In the genomic region with DNA sequence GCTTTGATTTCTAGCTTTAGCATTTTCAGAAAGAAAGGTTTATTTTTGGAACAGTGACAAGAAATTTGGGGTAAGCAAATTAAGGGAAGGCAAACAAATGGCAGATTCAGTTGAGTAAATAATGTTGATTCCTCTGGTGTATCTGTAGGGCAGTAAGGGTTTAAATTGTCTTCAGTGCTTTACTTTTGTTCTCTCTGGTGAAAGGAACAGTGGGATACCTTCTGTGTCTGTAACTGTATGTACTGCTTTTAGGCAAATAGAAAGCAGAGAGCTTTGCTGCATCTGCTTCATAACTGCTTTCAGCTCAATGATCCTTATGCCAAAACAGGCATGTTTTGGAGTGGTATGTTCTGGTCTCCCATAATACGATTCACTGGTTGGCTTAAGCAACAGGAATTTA, we compare ENCODE assay signal across 17 cellular contexts.
"Had no signal": no experiment of that assay in that cellular context is flagged by ENCODE, and none has a peak within 500 bp of the region (broad histone marks: within the 10 kb centered on the region; RNA-seq: fewer than 3 reads in every experiment).

No MANE protein-coding gene starts in this region.

- H3K79me2 ChIP-seq: parathyroid adenoma had no signal

- ATAC-seq: body of pancreas; effector memory CD8-positive, alpha-beta T cell; lower lobe of right lung; naive thymus-derived CD8-positive, alpha-beta T cell; sciatic nerve; stimulated activated naive B cell treated with anti-CD40 and anti-IgM and Interleukin-4, amounts not matched to agents 10 μg/mL and 1 μg/mL and 100 μg/mL, for 72 hours; upper lobe of right lung had no signal

- H3K27ac ChIP-seq: body of pancreas, esophagus squamous epithelium, lower lobe of right lung, parathyroid adenoma, upper lobe of right lung, VCaP had no signal

- H3K27ac Mint-ChIP-seq: activated naive CD8-positive, alpha-beta T cell treated with anti-CD3 and anti-CD28 coated beads for 36 hours; activated T-helper 1 cell treated with anti-CD3 and anti-CD28 coated beads, Interleukin-12 subunit alpha, Interleukin-12 subunit beta, Interleukin-2, Interleukin-4 antibody, amounts not matched to agents 30 ng/mL and 10 ng/mL and 1 ng/mL, durations not matched to agents 14 hours and 24 hours and 36 hours; effector memory CD8-positive, alpha-beta T cell; naive thymus-derived CD8-positive, alpha-beta T cell; stimulated activated naive B cell treated with anti-CD40 and anti-IgM and Interleukin-4, amounts not matched to agents 10 μg/mL and 1 μg/mL and 100 μg/mL, for 72 hours had no signal

- H3K4me1 Mint-ChIP-seq: activated naive CD8-positive, alpha-beta T cell treated with anti-CD3 and anti-CD28 coated beads for 36 hours; naive thymus-derived CD8-positive, alpha-beta T cell; stimulated activated naive B cell treated with anti-CD40 and anti-IgM and Interleukin-4, amounts not matched to agents 10 μg/mL and 1 μg/mL and 100 μg/mL, for 72 hours had no signal

- H3K36me3 Mint-ChIP-seq: activated naive CD8-positive, alpha-beta T cell treated with anti-CD3 and anti-CD28 coated beads for 36 hours; naive thymus-derived CD8-positive, alpha-beta T cell; stimulated activated naive B cell treated with anti-CD40 and anti-IgM and Interleukin-4, amounts not matched to agents 10 μg/mL and 1 μg/mL and 100 μg/mL, for 72 hours had no signal

- H3K4me3 ChIP-seq: body of pancreas, esophagus squamous epithelium, lower lobe of right lung, smooth muscle cell, upper lobe of right lung had no signal

- H3K4me2 ChIP-seq: smooth muscle cell had no signal

- H3K27me3 Mint-ChIP-seq: activated naive CD8-positive, alpha-beta T cell treated with anti-CD3 and anti-CD28 coated beads for 36 hours; effector memory CD8-positive, alpha-beta T cell; naive thymus-derived CD8-positive, alpha-beta T cell; stimulated activated naive B cell treated with anti-CD40 and anti-IgM and Interleukin-4, amounts not matched to agents 10 μg/mL and 1 μg/mL and 100 μg/mL, for 72 hours had no signal

- H3K4me3 Mint-ChIP-seq: activated naive CD8-positive, alpha-beta T cell treated with anti-CD3 and anti-CD28 coated beads for 36 hours; activated T-helper 1 cell treated with anti-CD3 and anti-CD28 coated beads, Interleukin-12 subunit alpha, Interleukin-12 subunit beta, Interleukin-2, Interleukin-4 antibody, amounts not matched to agents 30 ng/mL and 10 ng/mL and 1 ng/mL, durations not matched to agents 14 hours and 24 hours and 36 hours; effector memory CD8-positive, alpha-beta T cell; naive thymus-derived CD8-positive, alpha-beta T cell; stimulated activated naive B cell treated with anti-CD40 and anti-IgM and Interleukin-4, amounts not matched to agents 10 μg/mL and 1 μg/mL and 100 μg/mL, for 72 hours had no signal

- H3K27me3 ChIP-seq: body of pancreas, esophagus squamous epithelium, upper lobe of right lung had no signal

- H3K4me1 ChIP-seq: body of pancreas, esophagus squamous epithelium, lower lobe of right lung, parathyroid adenoma, upper lobe of right lung had no signal

- H2AFZ ChIP-seq: parathyroid adenoma had no signal

- H3K36me3 ChIP-seq: esophagus squamous epithelium, lower lobe of right lung, upper lobe of right lung had no signal

- DNase-seq: activated CD4-positive, alpha-beta T cell treated with anti-CD3 and anti-CD28 coated beads, Interleukin-2, amount 50 U/mL, for 4 hours; activated naive CD4-positive, alpha-beta T cell; activated naive CD8-positive, alpha-beta T cell treated with anti-CD3 and anti-CD28 coated beads for 36 hours; activated T-cell treated with anti-CD3 and anti-CD28 coated beads for 4 hours; body of pancreas; effector memory CD8-positive, alpha-beta T cell; esophagus squamous epithelium; islet precursor cell; lower lobe of right lung; naive thymus-derived CD8-positive, alpha-beta T cell; stimulated activated naive B cell treated with anti-CD40 and anti-IgM and Interleukin-4, amounts not matched to agents 10 μg/mL and 1 μg/mL and 100 μg/mL, for 72 hours; upper lobe of right lung had no signal

- H3K9me3 ChIP-seq: body of pancreas, esophagus squamous epithelium, lower lobe of right lung, upper lobe of right lung had no signal
